ENCODE assay signal across 35 cellular contexts in the genomic region with DNA sequence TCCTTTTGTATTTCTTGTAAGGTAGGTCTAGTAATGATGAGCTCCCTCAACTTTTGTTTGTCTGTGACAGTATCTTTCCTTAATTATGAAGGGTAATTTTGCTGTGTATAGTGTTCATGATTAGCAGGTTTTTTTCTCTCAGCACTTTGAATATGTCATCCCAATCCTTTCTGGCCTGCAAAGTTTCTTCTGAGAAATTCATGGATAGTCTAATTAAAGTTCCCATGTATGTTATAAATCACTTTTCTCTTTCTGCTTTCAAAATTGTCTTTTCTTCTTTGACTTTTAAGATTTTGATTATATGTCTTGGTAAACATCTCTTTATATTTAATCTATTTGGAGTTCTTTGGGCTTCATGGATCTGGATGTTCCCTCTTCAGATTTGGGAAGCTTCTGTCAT.
"Had no signal": no experiment of that assay in that cellular context is flagged by ENCODE, and none has a peak within 500 bp of the region (broad histone marks: within the 10 kb centered on the region; RNA-seq: fewer than 3 reads in every experiment).

No MANE protein-coding gene starts in this region.

- DNase-seq: Karpas-422, Kasumi-1, MM.1S, MV-4-11, NCI-H1048, NCI-H1092, NCI-H1092 treated with DMSO at 0.1 percent for 48 hours, NCI-H1105, NCI-H1105 treated with DMSO at 0.1 percent for 48 hours, NCI-H1417, NCI-H1417 treated with DMSO at 0.1 percent for 48 hours, NCI-H1436, NCI-H1436 treated with DMSO at 0.1 percent for 48 hours, NCI-H146, NCI-H1694, NCI-H1694 treated with DMSO at 0.1 percent for 48 hours, NCI-H187, NCI-H187 treated with DMSO at 0.1 percent for 48 hours, NCI-H1930, NCI-H2029, NCI-H2029 treated with DMSO at 0.1 percent for 48 hours, NCI-H2081, NCI-H2081 treated with DMSO at 0.1 percent for 48 hours, NCI-H2107, NCI-H2171, NCI-H2171 treated with DMSO at 0.1 percent for 48 hours, NCI-H2227 treated with DMSO at 0.1 percent for 48 hours, NCI-H226, NCI-H345, NCI-H446, NCI-H446 treated with DMSO at 0.1 percent for 48 hours, NCI-H510A, NCI-H510A treated with DMSO at 0.1 percent for 48 hours, NCI-H524 had no signal

- H3K4me3 ChIP-seq: MG63 had no signal

- H3K36me3 ChIP-seq: MG63 had no signal

- H3K27me3 ChIP-seq: MG63 had no signal
